ENCODE assay signal across 8 cellular contexts in the genomic region with DNA sequence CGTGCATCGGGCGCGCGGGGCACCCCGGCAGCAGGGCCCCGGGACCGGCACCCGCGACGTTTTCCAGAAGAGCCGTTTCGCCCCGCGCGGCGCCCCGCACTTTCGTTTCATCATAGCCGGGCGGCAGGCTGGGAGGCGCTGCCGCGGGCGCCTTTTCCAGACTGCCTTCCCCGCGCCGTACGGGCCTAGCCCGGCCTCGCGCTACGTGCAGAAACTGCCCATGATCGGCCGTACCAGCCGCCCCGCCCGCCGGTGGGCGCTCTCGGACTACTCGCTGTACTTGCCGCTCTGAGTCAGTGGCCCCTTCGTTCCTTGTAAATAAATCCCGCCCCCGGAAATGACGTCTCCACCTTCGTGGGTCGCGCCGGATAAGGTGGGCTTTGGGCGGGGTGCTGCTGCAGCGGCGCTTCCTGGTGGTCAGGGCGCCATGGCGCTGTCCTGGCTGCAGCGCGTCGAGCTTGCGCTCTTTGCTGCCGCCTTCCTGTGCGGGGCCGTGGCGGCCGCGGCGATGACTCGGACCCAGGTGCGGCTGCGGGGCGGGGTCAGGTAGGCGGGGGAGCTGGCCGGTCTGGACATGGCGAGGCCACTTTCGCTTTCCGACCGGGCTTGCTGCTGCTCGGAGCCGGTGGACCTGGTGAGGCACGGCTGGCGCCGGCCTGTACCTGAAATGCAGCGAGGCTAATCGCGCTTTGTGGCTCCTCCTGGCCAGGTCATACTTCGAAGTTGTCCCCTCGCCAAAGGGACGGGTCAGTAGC. TPM values are rescaled to one million over a fixed set of nuclear protein-coding genes. Genes with fewer than 3 reads are reported as not detected.
A peak's percentile ranks its signal among the peaks of the same experiment; 100 is the strongest.
DNase-seq lines count a peak whose midpoint lies in the region; ATAC-seq, FAIRE-seq and TF ChIP-seq lines count a peak whose summit lies in the region.

TMEM179B (plus strand) TSS at position 398 of the 755 bp plus-strand sequence; CDS start at position 428, 30 bp downstream.

- DNase-seq in GM12892 (ENCODE audit: insufficient read length) (peak; percentile 95), NCI-H146 treated with DMSO at 0.1 percent for 48 hours (lab: John Stamatoyannopoulos, UW; ENCODE audit: unreplicated experiment) (peak; percentile 92), amniotic stem cell (lab: John Stamatoyannopoulos, UW) (peak; percentile 100), left ventricle myocardium superior (peak; percentile 98), pulmonary artery endothelial cell (ENCODE audit: low read depth, low spot score) (peak; percentile 91), uterus (peak; percentile 96 to 99)

- no peaks in the 10 kb centered on the region for H3K27me3 ChIP-seq in uterus

- TF ChIP-seq CTCF in uterus (IDR thresholded peaks at IDR 0.05), result peak in 3 of 4 experiments; percentile 61 to 67 (median 61)

- no peaks in the 10 kb centered on the region for H3K36me3 ChIP-seq in uterus

- ATAC-seq in HG02852 (IDR thresholded peaks at IDR 0.05; ENCODE audit: unreplicated experiment) (peak; percentile 69), left ventricle myocardium superior (peak; percentile 85)

- peak within 1 kb of the TSS; percentile 84 to 96 for H3K4me3 ChIP-seq in uterus

- H3K4me1 ChIP-seq in uterus, result peaks cover 0 to 2% of the 10 kb centered on the region in 2 donors

- TF ChIP-seq POLR2A in GM12892 (IDR thresholded peaks at IDR 0.05; ENCODE audit: low read depth, low read length) (peak; percentile 99), uterus (IDR thresholded peaks at IDR 0.05) (peak; percentile 96 to 98)

- intact Hi-C loops in T-helper 1 cell treated with Interleukin-12 subunit alpha and Interleukin-12 subunit beta and Interleukin-4 antibody, amounts not matched to agents 30 ng/mL and 1 ng/mL, for 36 hours (cut with micrococcal nuclease), result loop anchor here (1.0 to 2.0 kb wide), 11 partner anchors 16 to 188 kb away; partner anchors contain the start of genes NXF1, POLR2G, STX5 and TAF6L
- intact Hi-C loops in left ventricle myocardium superior (cut with micrococcal nuclease) (no loop called here), uterus (cut with DNase I; ENCODE audit: low total_unique reads) (loop anchor here (2.0 kb wide), 1 partner anchor 76 kb away; no protein-coding TSS in a partner anchor)

- FAIRE-seq in GM12892 (lab: Jason Lieb, UNC), result peak; percentile 98

- no peaks in the 10 kb centered on the region for H3K9me3 ChIP-seq in uterus

- H3K27ac ChIP-seq in uterus, result peak within 1 kb of the TSS; percentile 96 to 97

RNA-seq across cellular contexts. Expression of gene TMEM179B, which starts in this region (rescaled TPM):
- polyA plus RNA-seq in GM12892 (2012; ENCODE audit: missing spikeins), result 21.1 TPM
- total RNA-seq in T-helper 1 cell treated with Interleukin-12 subunit alpha and Interleukin-12 subunit beta and Interleukin-4 antibody, amounts not matched to agents 30 ng/mL and 1 ng/mL, for 36 hours, result 48.8 and 53.1 TPM in 2 replicates
- total RNA-seq in left ventricle myocardium superior (16.9 TPM), pulmonary artery endothelial cell (25.2 and 30.3 TPM in 2 replicates), uterus (10 to 100 TPM; 22.3 to 83.8 (median 34.2) TPM)

Comparison
In these comparisons a context has a peak if more than half of its experiments do, and no peak if none do; other contexts are left out.
1. Peak in every context shown above with its lines: DNase-seq, ATAC-seq, H3K4me3 ChIP-seq and H3K27ac ChIP-seq.